Comparison of ENCODE assay signal across 9 cellular contexts in the genomic region with DNA sequence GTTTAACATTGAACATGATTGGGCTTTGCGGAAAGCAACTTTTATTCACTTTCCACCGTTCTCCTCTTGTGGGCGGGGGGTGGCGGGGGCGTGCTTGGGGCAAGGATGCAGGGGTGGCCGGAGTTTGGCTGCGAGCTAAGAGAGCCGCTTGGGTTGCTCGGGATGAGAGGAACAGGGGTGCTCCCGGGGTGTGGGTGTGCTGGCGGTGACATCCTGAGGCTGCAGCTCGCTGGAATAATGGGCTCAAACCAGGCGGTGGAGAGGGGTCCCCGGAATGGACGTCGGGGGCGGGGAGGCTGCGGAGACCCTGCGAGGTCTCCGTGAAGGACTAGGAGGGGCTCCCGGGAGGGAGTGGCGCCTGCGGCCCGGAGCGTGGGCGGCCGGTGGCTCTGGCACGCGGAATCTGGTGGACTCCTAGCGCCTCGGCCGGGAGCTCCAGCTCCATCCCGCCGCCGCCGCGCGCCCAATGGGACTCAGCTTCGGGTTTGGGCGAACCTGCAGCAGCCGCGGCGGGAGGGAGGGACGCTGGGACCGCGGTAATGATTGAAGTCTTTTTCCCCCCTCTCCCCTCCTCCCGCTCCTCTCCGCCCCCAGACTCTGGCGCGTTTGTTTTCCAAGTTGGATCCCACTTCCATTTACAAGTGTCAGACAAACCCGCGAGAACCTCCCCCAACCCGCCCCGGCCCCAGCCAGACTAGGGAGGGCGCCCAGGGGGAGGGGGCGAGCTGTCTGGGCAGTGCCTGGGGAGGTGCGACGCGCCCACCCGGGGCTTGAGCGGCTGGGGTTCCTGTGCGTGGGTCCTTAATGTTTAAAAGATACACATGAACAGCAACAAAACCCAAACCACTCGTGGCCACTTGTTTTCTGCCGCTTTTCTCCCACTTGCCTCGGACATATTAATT. TPM values are rescaled to one million over a fixed set of nuclear protein-coding genes. Genes with fewer than 3 reads are reported as not detected.
A peak's percentile ranks its signal among the peaks of the same experiment; 100 is the strongest.
DNase-seq lines count a peak whose midpoint lies in the region; ATAC-seq and TF ChIP-seq lines count a peak whose summit lies in the region.
"Had no signal": no experiment of that assay in that cellular context is flagged by ENCODE, and none has a peak within 500 bp of the region (broad histone marks: within the 10 kb centered on the region; RNA-seq: fewer than 3 reads in every experiment).

No MANE protein-coding gene starts in this region.

- peak overlapping the region; percentile 4 to 47 for H3K4me3 ChIP-seq in right atrium auricular region
- peak overlapping the region in 2 of 4 donors; percentile 30 to 46 for H3K4me3 ChIP-seq in transverse colon

- DNase-seq in ELF-1 (ENCODE audit: low read depth, low spot score), result peak; percentile 64
- DNase-seq in SHP77 treated with DMSO at 0.1 percent for 48 hours (lab: John Stamatoyannopoulos, UW), result peak; percentile 5
- no peak for DNase-seq in right atrium auricular region (ENCODE audit: low spot score)
- DNase-seq in putamen (ENCODE audit: low spot score), result peak; percentile 33
- no peak for DNase-seq in transverse colon
- DNase-seq in AML-193 (lab: John Stamatoyannopoulos, UW), result no peak
- DNase-seq: amniotic stem cell had no signal

- TF ChIP-seq EP300 in transverse colon (IDR thresholded peaks at IDR 0.05; ENCODE audit: low read depth), result no peak

- H3K9me3 ChIP-seq in right atrium auricular region (no peaks in the 10 kb centered on the region), transverse colon (no peaks in the 10 kb centered on the region)

- ATAC-seq in HG02885 (IDR thresholded peaks at IDR 0.05; ENCODE audit: poor library complexity, unreplicated experiment) (no peak), GM18505 (IDR thresholded peaks at IDR 0.05; ENCODE audit: unreplicated experiment) (no peak)

- 13% methylated on average over 55 of the region's 65 CpGs; no CpG with 5 or more reads in 1 of the 2 donors for WGBS in transverse colon (ENCODE audit: low coverage in 1 of 2), 2 donors

- H3K27ac ChIP-seq in right atrium auricular region (no peak overlapping the region), transverse colon (no peak overlapping the region)

- TF ChIP-seq POLR2A in transverse colon (IDR thresholded peaks at IDR 0.05) (no peak), GM18505 (IDR thresholded peaks at IDR 0.05; ENCODE audit: borderline replicate concordance, extremely low read depth, insufficient read depth, insufficient read length) (no peak)

- in situ Hi-C loops in transverse colon (cut with MboI; ENCODE audit: low pct_ligation_motif_present in 1 of 4, low pct_unique_long_range_greater_than_20kb in 1 of 4, low sequenced_read_pairs in 3 of 4), result no loop called here

- peaks cover 0 to 5% of the 10 kb centered on the region in 2 donors for H3K27me3 ChIP-seq in right atrium auricular region
- peaks cover 95% of the 10 kb centered on the region for H3K27me3 ChIP-seq in transverse colon

- H3K4me1 ChIP-seq in right atrium auricular region (peaks cover 0 to 24% of the 10 kb centered on the region in 2 donors), transverse colon (peaks cover 0 to 29% (median 12%) of the 10 kb centered on the region in 4 donors)

- intact Hi-C loops in transverse colon (cut with DNase I; ENCODE audit: low total_unique reads), result no loop called here

- H3K36me3 ChIP-seq in right atrium auricular region (no peaks in the 10 kb centered on the region), transverse colon (no peaks in the 10 kb centered on the region)

- TF ChIP-seq CTCF in right atrium auricular region (IDR thresholded peaks at IDR 0.05) (no peak), transverse colon (IDR thresholded peaks at IDR 0.05) (no peak)

RNA-seq across cellular contexts. Expression of gene FAT3, which starts 2.0 kb away (rescaled TPM):
- total RNA-seq in right atrium auricular region, result under 1 TPM; 0.33 to 0.75 TPM
- total RNA-seq in transverse colon, result 1 to 10 TPM in 1 of 4 donors, under 1 TPM in 3; 0.40 to 1.9 (median 0.66) TPM

Comparison
In these comparisons a context has a peak if more than half of its experiments do, and no peak if none do; other contexts are left out.
1. DNase-seq: peak in ELF-1 (single experiment), SHP77 treated with DMSO at 0.1 percent for 48 hours (single experiment) and putamen (single experiment); none in right atrium auricular region (single experiment), transverse colon (single experiment) and AML-193 (0 of 2).